In the genomic region with DNA sequence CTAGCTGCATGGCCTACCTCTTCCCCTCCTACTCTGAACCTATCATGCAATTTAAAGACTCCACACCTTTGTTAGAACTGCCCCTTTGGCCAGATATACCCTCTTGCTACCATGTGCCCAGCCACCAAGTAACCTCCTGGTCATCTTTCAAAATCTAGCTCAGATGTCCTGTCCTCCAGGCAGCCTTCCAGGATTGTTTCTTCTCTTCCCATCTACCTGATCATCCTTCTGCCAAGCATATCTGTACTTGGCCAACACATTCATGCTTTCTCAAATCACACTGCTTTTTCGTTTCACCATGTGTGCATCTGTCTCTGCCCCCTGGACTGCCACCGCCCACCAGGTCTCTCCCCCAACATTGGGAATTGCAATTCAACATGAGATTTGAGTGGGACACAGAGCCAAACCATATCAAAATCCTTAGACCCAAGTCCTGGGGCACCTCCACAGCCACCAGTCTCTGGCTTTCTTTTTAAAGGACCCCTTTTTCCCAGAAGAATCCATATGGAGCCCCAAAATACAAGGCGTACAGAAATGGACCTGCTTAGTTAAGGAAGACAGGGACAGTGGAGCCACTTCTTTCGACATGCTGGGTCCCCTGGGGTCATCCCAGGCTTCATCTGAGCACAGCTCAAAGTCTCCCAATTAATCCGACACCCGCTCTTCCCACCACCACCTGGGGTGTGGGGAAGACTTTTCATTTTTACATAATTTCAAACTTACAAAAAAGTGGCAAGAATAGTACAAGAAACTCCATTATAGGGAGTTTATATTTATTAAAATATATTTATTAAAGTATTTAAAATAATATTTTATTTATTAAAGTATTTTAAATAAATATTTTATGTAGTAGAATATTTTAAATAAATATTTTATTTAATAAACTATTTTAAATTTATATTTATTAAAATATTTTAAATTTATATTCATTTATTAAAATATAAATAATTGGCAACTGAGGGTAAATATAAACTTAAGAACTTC, we compare ENCODE assay signal across 25 cellular contexts. TPM values are rescaled to one million over a fixed set of nuclear protein-coding genes. Genes with fewer than 3 reads are reported as not detected.
"Had no signal": no experiment of that assay in that cellular context is flagged by ENCODE, and none has a peak within 500 bp of the region (broad histone marks: within the 10 kb centered on the region; RNA-seq: fewer than 3 reads in every experiment).

No MANE protein-coding gene starts in this region.

- H3K36me3 Mint-ChIP-seq: activated naive CD4-positive, alpha-beta T cell treated with anti-CD3 and anti-CD28 coated beads, Interleukin-2, amount 50 U/mL, for 24 hours; naive B cell had no signal

- H3K9me3 Mint-ChIP-seq: activated CD4-positive, alpha-beta memory T cell treated with anti-CD3 and anti-CD28 coated beads, Interleukin-2, amount 10 ng/mL, durations not matched to agents 7 days and 5 days; activated naive CD4-positive, alpha-beta T cell treated with anti-CD3 and anti-CD28 coated beads, Interleukin-2, amount 50 U/mL, for 24 hours; activated T-helper 1 cell treated with anti-CD3 and anti-CD28 coated beads, Interleukin-12 subunit alpha, Interleukin-12 subunit beta, Interleukin-2, Interleukin-4 antibody, amounts not matched to agents 30 ng/mL and 10 ng/mL and 1 ng/mL, durations not matched to agents 14 hours and 24 hours and 36 hours; effector memory CD8-positive, alpha-beta T cell; stimulated activated naive CD8-positive, alpha-beta T cell treated with anti-CD3 and anti-CD28 coated beads, Interleukin-15, Interleukin-2, amounts not matched to agents 100 ng/mL and 50 ng/mL, for 24 hours had no signal

- H3K27ac Mint-ChIP-seq: activated CD4-positive, alpha-beta memory T cell treated with anti-CD3 and anti-CD28 coated beads, Interleukin-2, amount 10 ng/mL, durations not matched to agents 7 days and 5 days; activated naive CD4-positive, alpha-beta T cell treated with anti-CD3 and anti-CD28 coated beads, Interleukin-2, amount 50 U/mL, for 24 hours; activated T-helper 1 cell treated with anti-CD3 and anti-CD28 coated beads, Interleukin-12 subunit alpha, Interleukin-12 subunit beta, Interleukin-2, Interleukin-4 antibody, amounts not matched to agents 30 ng/mL and 10 ng/mL and 1 ng/mL, durations not matched to agents 14 hours and 24 hours and 36 hours; effector memory CD8-positive, alpha-beta T cell; naive B cell; progenitor cell of endocrine pancreas; stimulated activated naive CD8-positive, alpha-beta T cell treated with anti-CD3 and anti-CD28 coated beads, Interleukin-15, Interleukin-2, amounts not matched to agents 100 ng/mL and 50 ng/mL, for 24 hours had no signal

- H3K27me3 ChIP-seq: ascending aorta, brain microvascular endothelial cell, dorsolateral prefrontal cortex, left lung, sigmoid colon, tibial artery had no signal

- ATAC-seq: effector memory CD8-positive, alpha-beta T cell; esophagus mucosa; left lung had no signal

- DNase-seq: activated CD4-positive, alpha-beta memory T cell treated with anti-CD3 and anti-CD28 coated beads, Interleukin-2, amount 10 ng/mL, durations not matched to agents 7 days and 5 days; activated CD4-positive, alpha-beta T cell treated with anti-CD3 and anti-CD28 coated beads for 48 hours; activated gamma-delta T cell; brain microvascular endothelial cell; central memory CD4-positive, alpha-beta T cell; dorsolateral prefrontal cortex; effector memory CD8-positive, alpha-beta T cell; foreskin melanocyte; kidney glomerular epithelial cell; left lung; naive B cell; retina; sigmoid colon; stimulated activated CD4-positive, alpha-beta T cell treated with anti-CD3 and anti-CD28 coated beads, Interleukin-4, amount 100 ng/mL, for 24 hours; T-helper 9 cell; tibial artery had no signal

- H3K4me1 ChIP-seq: left lung, sigmoid colon had no signal

- H3K4me3 Mint-ChIP-seq: activated CD4-positive, alpha-beta memory T cell treated with anti-CD3 and anti-CD28 coated beads, Interleukin-2, amount 10 ng/mL, durations not matched to agents 7 days and 5 days; activated naive CD4-positive, alpha-beta T cell treated with anti-CD3 and anti-CD28 coated beads, Interleukin-2, amount 50 U/mL, for 24 hours; activated T-helper 1 cell treated with anti-CD3 and anti-CD28 coated beads, Interleukin-12 subunit alpha, Interleukin-12 subunit beta, Interleukin-2, Interleukin-4 antibody, amounts not matched to agents 30 ng/mL and 10 ng/mL and 1 ng/mL, durations not matched to agents 14 hours and 24 hours and 36 hours; effector memory CD8-positive, alpha-beta T cell; naive B cell; stimulated activated naive CD8-positive, alpha-beta T cell treated with anti-CD3 and anti-CD28 coated beads, Interleukin-15, Interleukin-2, amounts not matched to agents 100 ng/mL and 50 ng/mL, for 24 hours had no signal

- H3K9me3 ChIP-seq: ascending aorta, left lung, sigmoid colon, tibial artery had no signal

- FAIRE-seq: endothelial cell of umbilical vein had no signal

- H3K4me1 Mint-ChIP-seq: activated CD4-positive, alpha-beta memory T cell treated with anti-CD3 and anti-CD28 coated beads, Interleukin-2, amount 10 ng/mL, durations not matched to agents 7 days and 5 days; activated naive CD4-positive, alpha-beta T cell treated with anti-CD3 and anti-CD28 coated beads, Interleukin-2, amount 50 U/mL, for 24 hours; naive B cell had no signal

- H3K4me3 ChIP-seq: ascending aorta, dorsolateral prefrontal cortex, left lung, lung, sigmoid colon, tibial artery had no signal

- H3K27me3 Mint-ChIP-seq: activated naive CD4-positive, alpha-beta T cell treated with anti-CD3 and anti-CD28 coated beads, Interleukin-2, amount 50 U/mL, for 24 hours; stimulated activated naive CD8-positive, alpha-beta T cell treated with anti-CD3 and anti-CD28 coated beads, Interleukin-15, Interleukin-2, amounts not matched to agents 100 ng/mL and 50 ng/mL, for 24 hours had no signal

- H3K36me3 ChIP-seq: ascending aorta, brain microvascular endothelial cell, left lung, sigmoid colon, tibial artery had no signal

- H3K27ac ChIP-seq: ascending aorta, brain microvascular endothelial cell, dorsolateral prefrontal cortex, left lung, sigmoid colon, tibial artery had no signal

RNA-seq across cellular contexts. Expression of a gene that starts 7.9 kb away (rescaled TPM):
- total RNA-seq: activated CD4-positive, alpha-beta memory T cell treated with anti-CD3 and anti-CD28 coated beads, Interleukin-2, amount 10 ng/mL, durations not matched to agents 7 days and 5 days; activated T-helper 1 cell treated with anti-CD3 and anti-CD28 coated beads, Interleukin-12 subunit alpha, Interleukin-12 subunit beta, Interleukin-2, Interleukin-4 antibody, amounts not matched to agents 30 ng/mL and 10 ng/mL and 1 ng/mL, durations not matched to agents 14 hours and 24 hours and 36 hours; endothelial cell of umbilical vein; progenitor cell of endocrine pancreas; T-helper 1 cell treated with Interleukin-12 subunit alpha and Interleukin-12 subunit beta and Interleukin-4 antibody, amounts not matched to agents 30 ng/mL and 1 ng/mL, for 36 hours had no signal
